Comparison of ENCODE assay signal across 1 cellular context in the genomic region with DNA sequence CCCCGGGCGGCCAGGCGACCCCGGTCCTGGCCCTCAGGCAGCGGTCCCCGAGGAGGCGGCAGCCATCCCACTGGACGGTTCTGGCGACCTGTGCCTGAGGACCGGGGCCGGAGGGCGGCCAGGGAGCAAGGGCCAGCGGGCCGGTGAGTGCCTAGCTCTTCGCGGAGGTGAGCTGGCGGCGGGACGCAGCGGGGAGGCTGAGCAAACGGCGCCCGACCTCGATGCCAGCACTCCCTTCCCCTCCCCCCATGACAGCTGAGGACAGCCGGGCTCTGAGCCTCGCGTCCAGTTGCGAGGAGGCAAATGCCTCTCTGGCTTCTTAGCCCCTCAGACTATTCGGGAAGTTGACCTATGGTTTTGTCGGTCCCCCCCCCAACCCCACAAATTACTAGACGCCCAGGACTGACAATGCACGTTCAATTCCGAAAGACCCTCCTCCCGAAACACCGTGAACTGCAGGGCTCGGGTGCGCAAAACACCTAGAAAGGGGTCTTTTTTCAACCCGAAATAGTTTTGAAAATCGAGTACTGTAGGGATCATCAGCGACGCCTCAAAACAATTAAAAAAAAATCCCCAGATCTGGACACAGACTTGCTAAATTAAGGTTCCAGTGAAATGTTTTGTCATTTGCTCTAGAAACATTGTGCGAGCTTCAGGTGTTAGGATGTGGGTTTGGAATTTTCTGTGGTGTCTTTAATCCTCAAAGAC.
TF ChIP-seq lines count a peak whose summit lies in the region.

No MANE protein-coding gene starts in this region.

TF ChIP-seq in HEK293, 187 proteins besides CTCF, POLR2A, EP300 and RAD21 (continued from another document):
- TF ChIP-seq, protein P1, sequence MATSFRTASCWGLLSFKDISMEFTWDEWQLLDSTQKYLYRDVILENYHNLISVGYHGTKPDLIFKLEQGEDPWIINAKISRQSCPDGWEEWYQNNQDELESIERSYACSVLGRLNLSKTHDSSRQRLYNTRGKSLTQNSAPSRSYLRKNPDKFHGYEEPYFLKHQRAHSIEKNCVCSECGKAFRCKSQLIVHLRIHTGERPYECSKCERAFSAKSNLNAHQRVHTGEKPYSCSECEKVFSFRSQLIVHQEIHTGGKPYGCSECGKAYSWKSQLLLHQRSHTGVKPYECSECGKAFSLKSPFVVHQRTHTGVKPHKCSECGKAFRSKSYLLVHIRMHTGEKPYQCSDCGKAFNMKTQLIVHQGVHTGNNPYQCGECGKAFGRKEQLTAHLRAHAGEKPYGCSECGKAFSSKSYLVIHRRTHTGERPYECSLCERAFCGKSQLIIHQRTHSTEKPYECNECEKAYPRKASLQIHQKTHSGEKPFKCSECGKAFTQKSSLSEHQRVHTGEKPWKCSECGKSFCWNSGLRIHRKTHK (tag by site-specific recombination; IDR thresholded peaks at IDR 0.05): no peak
- TF ChIP-seq, protein P2, sequence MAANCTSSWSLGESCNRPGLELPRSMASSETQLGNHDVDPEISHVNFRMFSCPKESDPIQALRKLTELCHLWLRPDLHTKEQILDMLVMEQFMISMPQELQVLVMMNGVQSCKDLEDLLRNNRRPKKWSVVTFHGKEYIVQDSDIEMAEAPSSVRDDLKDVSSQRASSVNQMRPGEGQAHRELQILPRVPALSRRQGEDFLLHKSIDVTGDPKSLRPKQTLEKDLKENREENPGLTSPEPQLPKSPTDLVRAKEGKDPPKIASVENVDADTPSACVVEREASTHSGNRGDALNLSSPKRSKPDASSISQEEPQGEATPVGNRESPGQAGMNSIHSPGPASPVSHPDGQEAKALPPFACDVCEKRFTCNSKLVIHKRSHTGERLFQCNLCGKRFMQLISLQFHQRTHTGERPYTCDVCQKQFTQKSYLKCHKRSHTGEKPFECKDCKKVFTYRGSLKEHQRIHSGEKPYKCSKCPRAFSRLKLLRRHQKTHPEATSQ (tag by site-specific recombination; IDR thresholded peaks at IDR 0.05): no peak
- TF ChIP-seq, protein P3, sequence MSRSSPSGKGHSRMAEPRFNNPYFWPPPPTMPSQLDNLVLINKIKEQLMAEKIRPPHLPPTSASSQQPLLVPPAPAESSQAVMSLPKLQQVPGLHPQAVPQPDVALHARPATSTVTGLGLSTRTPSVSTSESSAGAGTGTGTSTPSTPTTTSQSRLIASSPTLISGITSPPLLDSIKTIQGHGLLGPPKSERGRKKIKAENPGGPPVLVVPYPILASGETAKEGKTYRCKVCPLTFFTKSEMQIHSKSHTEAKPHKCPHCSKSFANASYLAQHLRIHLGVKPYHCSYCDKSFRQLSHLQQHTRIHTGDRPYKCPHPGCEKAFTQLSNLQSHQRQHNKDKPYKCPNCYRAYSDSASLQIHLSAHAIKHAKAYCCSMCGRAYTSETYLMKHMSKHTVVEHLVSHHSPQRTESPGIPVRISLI (tag by site-specific recombination; IDR thresholded peaks at IDR 0.05): no peak
- TF ChIP-seq, protein P4, sequence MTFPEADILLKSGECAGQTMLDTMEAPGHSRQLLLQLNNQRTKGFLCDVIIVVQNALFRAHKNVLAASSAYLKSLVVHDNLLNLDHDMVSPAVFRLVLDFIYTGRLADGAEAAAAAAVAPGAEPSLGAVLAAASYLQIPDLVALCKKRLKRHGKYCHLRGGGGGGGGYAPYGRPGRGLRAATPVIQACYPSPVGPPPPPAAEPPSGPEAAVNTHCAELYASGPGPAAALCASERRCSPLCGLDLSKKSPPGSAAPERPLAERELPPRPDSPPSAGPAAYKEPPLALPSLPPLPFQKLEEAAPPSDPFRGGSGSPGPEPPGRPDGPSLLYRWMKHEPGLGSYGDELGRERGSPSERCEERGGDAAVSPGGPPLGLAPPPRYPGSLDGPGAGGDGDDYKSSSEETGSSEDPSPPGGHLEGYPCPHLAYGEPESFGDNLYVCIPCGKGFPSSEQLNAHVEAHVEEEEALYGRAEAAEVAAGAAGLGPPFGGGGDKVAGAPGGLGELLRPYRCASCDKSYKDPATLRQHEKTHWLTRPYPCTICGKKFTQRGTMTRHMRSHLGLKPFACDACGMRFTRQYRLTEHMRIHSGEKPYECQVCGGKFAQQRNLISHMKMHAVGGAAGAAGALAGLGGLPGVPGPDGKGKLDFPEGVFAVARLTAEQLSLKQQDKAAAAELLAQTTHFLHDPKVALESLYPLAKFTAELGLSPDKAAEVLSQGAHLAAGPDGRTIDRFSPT (tag by site-specific recombination; IDR thresholded peaks at IDR 0.05): peak; percentile 79
- TF ChIP-seq ZFP3 (tag by site-specific recombination; IDR thresholded peaks at IDR 0.05; ENCODE audit: low read depth) (no peak), HOXC10 (CRISPR knock-in tag; IDR thresholded peaks at IDR 0.05) (no peak), ZNF394 (tag by site-specific recombination; IDR thresholded peaks at IDR 0.05; ENCODE audit: borderline replicate concordance) (no peak), IKZF3 (tag by site-specific recombination; IDR thresholded peaks at IDR 0.05) (no peak; the same call in 1 of the 2 replicates), ZNF266 (tag by site-specific recombination; IDR thresholded peaks at IDR 0.05; ENCODE audit: low read depth) (no peak), ZNF248 (tag by site-specific recombination; IDR thresholded peaks at IDR 0.05) (no peak), ZNF664 (tag by site-specific recombination; IDR thresholded peaks at IDR 0.05) (no peak), ZBTB21 (tag by site-specific recombination; IDR thresholded peaks at IDR 0.05) (no peak), ZNF777 (tag by site-specific recombination; IDR thresholded peaks at IDR 0.05; ENCODE audit: borderline replicate concordance) (no peak), ZFP69B (tag by site-specific recombination; IDR thresholded peaks at IDR 0.05) (peak; percentile 21; the same call in 1 of the 2 replicates), ZNF549 (tag by site-specific recombination; IDR thresholded peaks at IDR 0.05) (no peak), SETDB1 (IDR thresholded peaks at IDR 0.05; ENCODE audit: insufficient read length, low read length) (no peak), ZNF623 (tag by site-specific recombination; IDR thresholded peaks at IDR 0.05) (no peak), ZNF138 (tag by site-specific recombination; IDR thresholded peaks at IDR 0.05; ENCODE audit: borderline replicate concordance) (no peak), ZNF302 (tag by site-specific recombination; IDR thresholded peaks at IDR 0.05; ENCODE audit: low read depth) (no peak), SP2 (tag by site-specific recombination; IDR thresholded peaks at IDR 0.05) (peak; percentile 52), ZNF335 (tag by site-specific recombination; conservative IDR thresholded peaks at IDR 0.05) (peak; percentile 73)
- TF ChIP-seq, protein P5, sequence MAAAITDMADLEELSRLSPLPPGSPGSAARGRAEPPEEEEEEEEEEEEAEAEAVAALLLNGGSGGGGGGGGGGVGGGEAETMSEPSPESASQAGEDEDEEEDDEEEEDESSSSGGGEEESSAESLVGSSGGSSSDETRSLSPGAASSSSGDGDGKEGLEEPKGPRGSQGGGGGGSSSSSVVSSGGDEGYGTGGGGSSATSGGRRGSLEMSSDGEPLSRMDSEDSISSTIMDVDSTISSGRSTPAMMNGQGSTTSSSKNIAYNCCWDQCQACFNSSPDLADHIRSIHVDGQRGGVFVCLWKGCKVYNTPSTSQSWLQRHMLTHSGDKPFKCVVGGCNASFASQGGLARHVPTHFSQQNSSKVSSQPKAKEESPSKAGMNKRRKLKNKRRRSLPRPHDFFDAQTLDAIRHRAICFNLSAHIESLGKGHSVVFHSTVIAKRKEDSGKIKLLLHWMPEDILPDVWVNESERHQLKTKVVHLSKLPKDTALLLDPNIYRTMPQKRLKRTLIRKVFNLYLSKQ (tag by site-specific recombination; IDR thresholded peaks at IDR 0.05; ENCODE audit: borderline replicate concordance): no peak
- TF ChIP-seq, protein P6, sequence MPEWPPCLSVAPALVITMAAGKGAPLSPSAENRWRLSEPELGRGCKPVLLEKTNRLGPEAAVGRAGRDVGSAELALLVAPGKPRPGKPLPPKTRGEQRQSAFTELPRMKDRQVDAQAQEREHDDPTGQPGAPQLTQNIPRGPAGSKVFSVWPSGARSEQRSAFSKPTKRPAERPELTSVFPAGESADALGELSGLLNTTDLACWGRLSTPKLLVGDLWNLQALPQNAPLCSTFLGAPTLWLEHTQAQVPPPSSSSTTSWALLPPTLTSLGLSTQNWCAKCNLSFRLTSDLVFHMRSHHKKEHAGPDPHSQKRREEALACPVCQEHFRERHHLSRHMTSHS (tag by site-specific recombination; IDR thresholded peaks at IDR 0.05): no peak
